In genomic region chr9:713046-713445, GRCh38 we compare ENCODE assay signal across 1 cellular context.
TF ChIP-seq lines count a peak whose summit lies in the region.

No MANE protein-coding gene starts in this region.

TF ChIP-seq in IMR-90, 13 proteins besides CTCF, POLR2A, EP300 and RAD21:
- TF ChIP-seq USF2 (IDR thresholded peaks at IDR 0.05; ENCODE audit: low read depth, low read length) (no peak), NFE2L2 (IDR thresholded peaks at IDR 0.05; ENCODE audit: low read depth, low read length) (no peak), MAZ (IDR thresholded peaks at IDR 0.05; ENCODE audit: borderline replicate concordance, low read depth, low read length) (no peak), CEBPB (IDR thresholded peaks at IDR 0.05; ENCODE audit: low read depth, low read length) (no peak)
